Comparison of ENCODE assay signal across 29 cellular contexts in the genomic region with DNA sequence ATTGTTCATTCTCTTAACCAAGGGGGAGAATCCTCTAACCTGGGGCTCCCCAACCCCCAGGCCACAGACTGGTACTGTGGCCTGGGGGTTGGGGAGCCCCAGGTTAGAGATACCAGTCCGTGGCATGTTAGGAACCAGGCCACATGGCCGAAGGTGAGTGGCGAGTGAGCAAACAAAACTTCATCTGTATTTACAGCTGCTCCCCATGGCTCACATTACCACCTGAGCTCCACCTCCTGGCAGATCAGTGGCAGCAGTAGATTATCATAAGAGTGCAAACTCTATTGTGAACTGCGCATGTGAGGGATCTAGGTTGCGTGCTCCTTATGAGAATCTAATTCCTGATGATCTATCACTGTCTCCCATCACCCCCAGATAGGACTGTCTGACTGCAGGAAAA.
"Had no signal": no experiment of that assay in that cellular context is flagged by ENCODE, and none has a peak within 500 bp of the region (broad histone marks: within the 10 kb centered on the region; RNA-seq: fewer than 3 reads in every experiment).

No MANE protein-coding gene starts in this region.

- H3K27ac ChIP-seq: ascending aorta, heart left ventricle, ovary, prostate gland, sigmoid colon, suprapubic skin, tibial artery, WERI-Rb-1 had no signal

- FAIRE-seq: small intestine, TTC549 had no signal

- H3K4me3 ChIP-seq: ascending aorta, heart left ventricle, ovary, prostate gland, sigmoid colon, suprapubic skin, tibial artery had no signal

- H3K27me3 ChIP-seq: ascending aorta, heart left ventricle, ovary, sigmoid colon, suprapubic skin, tibial artery had no signal

- H3K4me1 ChIP-seq: ascending aorta, heart left ventricle, prostate gland, sigmoid colon, suprapubic skin, tibial artery had no signal

- ATAC-seq: activated CD4-positive, CD25-positive, alpha-beta regulatory T cell treated with anti-CD3 and anti-CD28 coated beads, Interleukin-2, amount 50 U/mL, for 24 hours; esophagus mucosa; heart left ventricle; naive thymus-derived CD4-positive, alpha-beta T cell; stimulated activated memory B cell treated with anti-CD40 and anti-IgM and Interleukin-4, amounts not matched to agents 10 μg/mL and 1 μg/mL and 100 μg/mL, for 72 hours; stimulated activated naive CD8-positive, alpha-beta T cell treated with anti-CD3 and anti-CD28 coated beads, Interleukin-15, amount 100 ng/mL, for 72 hours had no signal

- H3K9me3 ChIP-seq: ascending aorta, heart left ventricle, ovary, prostate gland, sigmoid colon, suprapubic skin, tibial artery had no signal

- DNase-seq: activated CD4-positive, alpha-beta memory T cell treated with anti-CD3 and anti-CD28 coated beads for 36 hours; activated CD4-positive, alpha-beta T cell treated with anti-CD3 and anti-CD28 coated beads, Interleukin-2, amount 10 ng/mL, durations not matched to agents 24 days and 14 days; activated CD8-positive, alpha-beta memory T cell treated with anti-CD3 and anti-CD28 coated beads, Interleukin-2, amount 50 U/mL, for 4 hours; activated effector memory CD4-positive, alpha-beta T cell treated with anti-CD3 and anti-CD28 coated beads, Interleukin-2, amount 50 U/mL, for 16 hours; activated naive CD4-positive, alpha-beta T cell treated with anti-CD3 and anti-CD28 coated beads, Interleukin-2, amount 10 ng/mL, durations not matched to agents 7 days and 5 days; activated naive CD8-positive, alpha-beta T cell treated with anti-CD3 and anti-CD28 coated beads, Interleukin-2, amount 10 ng/mL, durations not matched to agents 7 days and 5 days; activated T-cell treated with anti-CD3 and anti-CD28 coated beads, Interleukin-2, amount 50 U/mL, for 1 hour; central memory CD4-positive, alpha-beta T cell; foreskin fibroblast; heart left ventricle; hypothalamus; immature natural killer cell; midbrain; naive thymus-derived CD4-positive, alpha-beta T cell; ovary; sigmoid colon; small intestine; stimulated activated CD4-positive, alpha-beta T cell treated with anti-CD3 and anti-CD28 coated beads, Interleukin-4, amount 100 ng/mL, for 24 hours; stimulated activated naive CD8-positive, alpha-beta T cell treated with anti-CD3 and anti-CD28 coated beads, Interleukin-15, amount 100 ng/mL, for 72 hours; T-helper 9 cell; tibial artery; WERI-Rb-1 had no signal

- H3K36me3 ChIP-seq: ascending aorta, heart left ventricle, ovary, prostate gland, sigmoid colon, suprapubic skin, tibial artery, WERI-Rb-1 had no signal
